ENCODE assay signal across 9 cellular contexts in genomic region chr3:151426337-151426648, GRCh38. TPM values are rescaled to one million over a fixed set of nuclear protein-coding genes. Genes with fewer than 3 reads are reported as not detected.
DNase-seq lines count a peak whose midpoint lies in the region; ATAC-seq, FAIRE-seq and TF ChIP-seq lines count a peak whose summit lies in the region.
"Had no signal": no experiment of that assay in that cellular context is flagged by ENCODE, and none has a peak within 500 bp of the region (broad histone marks: within the 10 kb centered on the region; RNA-seq: fewer than 3 reads in every experiment).

No MANE protein-coding gene starts in this region.

- no peak for TF ChIP-seq POLR2A in GM12891 (IDR thresholded peaks at IDR 0.05; ENCODE audit: low read depth, low read length)

- peak; percentile 50 for FAIRE-seq in GM12891 (lab: Jason Lieb, UNC)

- intact Hi-C loops in sciatic nerve (cut with DNase I), result no loop called here

- peak; percentile 69 for ATAC-seq in GM21447 (IDR thresholded peaks at IDR 0.05; ENCODE audit: unreplicated experiment)
- peak; percentile 92 for ATAC-seq in HG03565 (IDR thresholded peaks at IDR 0.05; ENCODE audit: unreplicated experiment)
- no peak for ATAC-seq in sciatic nerve
- no peak for ATAC-seq in omental fat pad (ENCODE audit: low FRiP score)

- peak; percentile 2 for TF ChIP-seq CTCF in epithelial cell of esophagus (IDR thresholded peaks at IDR 0.05; ENCODE audit: insufficient read depth, low read depth, low read length, missing control alignments)
- no peak for TF ChIP-seq CTCF in omental fat pad (IDR thresholded peaks at IDR 0.05)

- H3K4me3 ChIP-seq in epithelial cell of esophagus (ENCODE audit: low read length), result no peak overlapping the region

- DNase-seq in GM12891 (ENCODE audit: insufficient read length, low spot score) (peak; percentile 15), epithelial cell of esophagus (ENCODE audit: low read depth) (no peak), NCI-H510A treated with DMSO at 0.1 percent for 48 hours (lab: John Stamatoyannopoulos, UW) (no peak), NCI-H1092 (lab: John Stamatoyannopoulos, UW) (no peak), sciatic nerve (ENCODE audit: low spot score) (no peak), omental fat pad (ENCODE audit: low spot score) (no peak)
- DNase-seq: NCI-H2081 treated with DMSO at 0.1 percent for 48 hours had no signal

TF ChIP-seq in GM12891, 5 proteins besides CTCF, POLR2A, EP300 and RAD21:
- TF ChIP-seq POLR2AphosphoS5 (IDR thresholded peaks at IDR 0.05; ENCODE audit: low read depth, low read length) (no peak), SPI1 (IDR thresholded peaks at IDR 0.05; ENCODE audit: low read depth, low read length) (no peak), TAF1 (IDR thresholded peaks at IDR 0.05; ENCODE audit: low read depth, low read length) (no peak), POU2F2 (IDR thresholded peaks at IDR 0.05; ENCODE audit: low read depth, low read length) (no peak), PAX5 (IDR thresholded peaks at IDR 0.05; ENCODE audit: insufficient read depth, low read length, severe bottlenecking) (no peak)

RNA-seq across cellular contexts. Expression of gene IGSF10, which starts 34.6 kb away (rescaled TPM):
- polyA plus RNA-seq in GM12891 (2012; ENCODE audit: low read depth, missing spikeins), result not detected
- total RNA-seq in sciatic nerve (1.2 TPM), omental fat pad (10 to 100 TPM in 1 of 4 donors, 1 to 10 TPM in 3; 3.2 to 10.3 (median 6.5) TPM)

RNA-seq across cellular contexts. Expression of gene P2RY12, which starts 41.7 kb away (rescaled TPM):
- polyA plus RNA-seq in GM12891 (2012; ENCODE audit: low read depth, missing spikeins), result 0.10 TPM
- total RNA-seq in sciatic nerve, result 27.1 TPM
- 1 to 10 TPM; 5.2 to 8.3 (median 7.0) TPM for total RNA-seq in omental fat pad

Comparison
In these comparisons a context has a peak if more than half of its experiments do, and no peak if none do; other contexts are left out.
1. ATAC-seq: peak in GM21447 (single experiment) and HG03565 (single experiment); none in sciatic nerve (single experiment) and omental fat pad (single experiment).